8 cellular contexts compared by ENCODE assay signal in the genomic region with DNA sequence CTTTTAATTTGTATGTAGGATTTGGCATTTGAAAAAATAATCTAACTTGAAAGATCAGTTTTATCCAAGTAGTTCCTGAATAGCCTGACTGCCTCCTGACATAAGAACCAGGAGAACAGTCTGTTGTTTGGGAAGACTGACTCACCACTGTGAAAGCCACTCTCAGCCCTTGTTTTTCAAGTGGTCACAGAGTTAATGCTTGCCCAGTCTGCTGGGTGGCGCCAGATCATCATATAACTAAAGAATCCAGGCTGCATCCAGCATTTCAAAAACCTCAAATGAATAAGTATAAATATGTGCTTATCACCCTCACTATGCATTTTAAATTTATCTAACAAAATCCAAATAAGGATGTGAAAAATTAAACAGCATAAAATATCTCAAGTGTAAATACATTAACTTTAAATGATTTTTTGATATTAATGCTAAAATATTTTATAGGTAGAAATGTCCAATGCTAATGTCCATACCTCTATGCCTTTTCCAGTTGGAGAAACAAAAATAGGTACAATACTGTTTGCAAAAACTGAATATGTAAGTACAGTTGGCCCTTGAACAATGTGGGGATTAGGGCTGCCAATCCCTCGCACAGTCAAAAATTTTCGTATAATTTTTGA.
DNase-seq lines count a peak whose midpoint lies in the region; ATAC-seq lines count a peak whose summit lies in the region.

No MANE protein-coding gene starts in this region.

- no peak overlapping the region for H3K9ac ChIP-seq in adipocyte (ENCODE audit: low read length)

- H3K9me3 ChIP-seq in adipocyte (ENCODE audit: control insufficient read depth, low read length), result no peaks in the 10 kb centered on the region

- H3K4me1 ChIP-seq in adipocyte (ENCODE audit: control insufficient read depth, insufficient read depth, low read length), result peaks cover 11% of the 10 kb centered on the region

- no peak overlapping the region for H3K4me3 ChIP-seq in adipocyte (ENCODE audit: low read length)

- H3K36me3 ChIP-seq in adipocyte (ENCODE audit: control insufficient read depth, insufficient read depth, low read length, severe bottlenecking), result no peaks in the 10 kb centered on the region

- ATAC-seq in GM19468 (IDR thresholded peaks at IDR 0.05; ENCODE audit: extremely low read depth, unreplicated experiment) (peak; percentile 43), GM18502 (IDR thresholded peaks at IDR 0.05; ENCODE audit: poor library complexity, unreplicated experiment) (no peak), HG03280 (IDR thresholded peaks at IDR 0.05; ENCODE audit: unreplicated experiment) (no peak)

- H3K27me3 ChIP-seq in adipocyte (replicated peaks; ENCODE audit: control insufficient read depth, insufficient read depth, low read length), result no peaks in the 10 kb centered on the region

- DNase-seq in Ammon's horn (ENCODE audit: low spot score) (peak; percentile 89), NCI-H2081 treated with DMSO at 0.1 percent for 48 hours (lab: John Stamatoyannopoulos, UW) (peak; percentile 72), adipocyte (ENCODE audit: low read depth) (peak; percentile 43), hippocampal formation (lab: John Stamatoyannopoulos, UW) (peak; percentile 38 to 92), substantia nigra (lab: John Stamatoyannopoulos, UW) (peak in 42 of 49 donors; percentile 0 to 75 (median 36))

- no peak overlapping the region for H3K27ac ChIP-seq in substantia nigra (ENCODE audit: low read depth, low read length, poor library complexity, severe bottlenecking)

Comparison
In these comparisons a context has a peak if more than half of its experiments do, and no peak if none do; other contexts are left out.
1. DNase-seq: peak in every context shown above with its lines; median percentile 89 in Ammon's horn; 72 in NCI-H2081 treated with DMSO at 0.1 percent for 48 hours; 65 in hippocampal formation; 43 in adipocyte; 36 in substantia nigra.